ENCODE assay signal across 8 cellular contexts in genomic region chr4:112704991-112705845, GRCh38.
DNase-seq lines count a peak whose midpoint lies in the region; FAIRE-seq and TF ChIP-seq lines count a peak whose summit lies in the region.

No MANE protein-coding gene starts in this region.

- DNase-seq in ELR (ENCODE audit: low read depth) (peak; percentile 68), H54 (ENCODE audit: insufficient read length, low spot score) (peak; percentile 45), NCI-H748 (lab: John Stamatoyannopoulos, UW; ENCODE audit: unreplicated experiment) (peak; percentile 46), T47D (ENCODE audit: low read depth in 1 of 2, low spot score in 1 of 2) (peak; percentile 40 to 66), skeletal muscle cell (ENCODE audit: low read depth) (peak; percentile 30), DMS79 treated with DMSO at 0.1 percent for 48 hours (lab: John Stamatoyannopoulos, UW) (no peak), SHP77 treated with DMSO at 0.1 percent for 48 hours (lab: John Stamatoyannopoulos, UW) (no peak)

- peak overlapping the region; percentile 83 for H3K4me3 ChIP-seq in iPS-20b (ENCODE audit: low read length)
- peak overlapping the region; percentile 28 for H3K4me3 ChIP-seq in skeletal muscle cell (ENCODE audit: low read depth, low read length)

- in situ Hi-C loops in T47D (cut with HindIII; ENCODE audit: low pct_unique_long_range_greater_than_20kb, low sequenced_read_pairs) = no loop called here

- peak overlapping the region; percentile 96 for H3K27ac ChIP-seq in iPS-20b (ENCODE audit: low read length)

- H3K27me3 ChIP-seq in iPS-20b (ENCODE audit: insufficient read depth, low read length) = peaks cover 7% of the 10 kb centered on the region

- H3K4me1 ChIP-seq in iPS-20b (ENCODE audit: insufficient read depth, low read length) = peaks cover 14% of the 10 kb centered on the region; the same call in 1 of the 2 replicates

- peak overlapping the region; percentile 95 for H3K9ac ChIP-seq in iPS-20b (ENCODE audit: low read depth, low read length)

- H3K9me3 ChIP-seq in iPS-20b (ENCODE audit: insufficient read depth, low read depth, low read length) = no peaks in the 10 kb centered on the region

- TF ChIP-seq POLR2A in H54 (IDR thresholded peaks at IDR 0.05; ENCODE audit: low read depth, low read length) = no peak

- H3K36me3 ChIP-seq in iPS-20b (ENCODE audit: insufficient read depth, low read depth, low read length) = no peaks in the 10 kb centered on the region

- FAIRE-seq in H54 (lab: Jason Lieb, UNC) = no peak

Comparison
In these comparisons a context has a peak if more than half of its experiments do, and no peak if none do; other contexts are left out.
1. DNase-seq: peak in ELR (single experiment), H54 (single experiment), NCI-H748 (single experiment), T47D (2 of 2) and skeletal muscle cell (single experiment); none in DMS79 treated with DMSO at 0.1 percent for 48 hours (single experiment) and SHP77 treated with DMSO at 0.1 percent for 48 hours (single experiment).